In genomic region chr7:158110034-158110590, GRCh38 we compare ENCODE assay signal across 19 cellular contexts.
"Had no signal": no experiment of that assay in that cellular context is flagged by ENCODE, and none has a peak within 500 bp of the region (broad histone marks: within the 10 kb centered on the region; RNA-seq: fewer than 3 reads in every experiment).

No MANE protein-coding gene starts in this region.

- H3K36me3 ChIP-seq: heart right ventricle, lower lobe of right lung, prostate gland, thyroid gland had no signal

- H3K4me3 ChIP-seq: heart right ventricle, lower lobe of right lung, prostate gland, thyroid gland had no signal

- H3K4me1 Mint-ChIP-seq: activated CD4-positive, alpha-beta memory T cell treated with anti-CD3 and anti-CD28 coated beads, Interleukin-2, amount 10 ng/mL, durations not matched to agents 7 days and 5 days; activated CD4-positive, alpha-beta T cell treated with anti-CD3 and anti-CD28 coated beads, Interleukin-2, amount 10 ng/mL, durations not matched to agents 24 days and 14 days had no signal

- H3K4me3 Mint-ChIP-seq: activated CD4-positive, alpha-beta memory T cell treated with anti-CD3 and anti-CD28 coated beads, Interleukin-2, amount 10 ng/mL, durations not matched to agents 7 days and 5 days; activated CD4-positive, alpha-beta T cell treated with anti-CD3 and anti-CD28 coated beads, Interleukin-2, amount 10 ng/mL, durations not matched to agents 24 days and 14 days; activated T-helper 1 cell treated with anti-CD3 and anti-CD28 coated beads, Interleukin-12 subunit alpha, Interleukin-12 subunit beta, Interleukin-2, Interleukin-4 antibody, amounts not matched to agents 30 ng/mL and 10 ng/mL and 1 ng/mL, durations not matched to agents 14 hours and 24 hours and 36 hours; dendritic cell treated with granulocyte-macrophage colony-stimulating factor and Interleukin-4, amounts not matched to agents 40 ng/mL and 50 ng/mL, for 4 days; naive B cell had no signal

- H3K27me3 ChIP-seq: thyroid gland had no signal

- H3K27me3 Mint-ChIP-seq: activated CD4-positive, alpha-beta memory T cell treated with anti-CD3 and anti-CD28 coated beads, Interleukin-2, amount 10 ng/mL, durations not matched to agents 7 days and 5 days; activated CD4-positive, alpha-beta T cell treated with anti-CD3 and anti-CD28 coated beads, Interleukin-2, amount 10 ng/mL, durations not matched to agents 24 days and 14 days; dendritic cell treated with granulocyte-macrophage colony-stimulating factor and Interleukin-4, amounts not matched to agents 40 ng/mL and 50 ng/mL, for 4 days; naive B cell had no signal

- H3K4me1 ChIP-seq: heart right ventricle, lower lobe of right lung, prostate gland, thyroid gland had no signal

- H3K27ac ChIP-seq: heart right ventricle, lower lobe of right lung, prostate gland, thyroid gland, VCaP had no signal

- ATAC-seq: activated CD4-positive, CD25-positive, alpha-beta regulatory T cell treated with anti-CD3 and anti-CD28 coated beads, Interleukin-2, amount 50 U/mL, for 24 hours; heart right ventricle; left cardiac atrium; lower lobe of right lung; stimulated activated naive CD8-positive, alpha-beta T cell treated with anti-CD3 and anti-CD28 coated beads, Interleukin-15, Interleukin-2, amounts not matched to agents 100 U/mL and 50 U/mL, for 24 hours had no signal

- H3K9me3 Mint-ChIP-seq: dendritic cell treated with granulocyte-macrophage colony-stimulating factor and Interleukin-4, amounts not matched to agents 40 ng/mL and 50 ng/mL, for 4 days had no signal

- H3K27ac Mint-ChIP-seq: activated CD4-positive, alpha-beta memory T cell treated with anti-CD3 and anti-CD28 coated beads, Interleukin-2, amount 10 ng/mL, durations not matched to agents 7 days and 5 days; activated CD4-positive, alpha-beta T cell treated with anti-CD3 and anti-CD28 coated beads, Interleukin-2, amount 10 ng/mL, durations not matched to agents 24 days and 14 days; activated naive CD4-positive, alpha-beta T cell treated with anti-CD3 and anti-CD28 coated beads, Interleukin-2, amount 50 U/mL, for 72 hours; dendritic cell treated with granulocyte-macrophage colony-stimulating factor and Interleukin-4, amounts not matched to agents 40 ng/mL and 50 ng/mL, for 4 days had no signal

- H3K9me3 ChIP-seq: lower lobe of right lung, prostate gland, thyroid gland had no signal

- DNase-seq: activated CD4-positive, alpha-beta T cell treated with anti-CD3 and anti-CD28 coated beads, Interleukin-2, amount 10 ng/mL, durations not matched to agents 24 days and 14 days; effector CD4-positive, alpha-beta T cell; erythroblast; foreskin fibroblast; heart right ventricle; islet precursor cell; left cardiac atrium; lower lobe of right lung; naive B cell; stimulated activated CD4-positive, alpha-beta T cell treated with anti-CD3 and anti-CD28 coated beads, Interleukin-4, amount 100 ng/mL, for 4 hours; stimulated activated naive CD8-positive, alpha-beta T cell treated with anti-CD3 and anti-CD28 coated beads, Interleukin-15, Interleukin-2, amounts not matched to agents 100 U/mL and 50 U/mL, for 24 hours; thyroid gland had no signal
